ENCODE assay signal across 8 cellular contexts in genomic region chr15:42650208-42651066, GRCh38.
DNase-seq lines count a peak whose midpoint lies in the region; ATAC-seq and TF ChIP-seq lines count a peak whose summit lies in the region.

No MANE protein-coding gene starts in this region.

- H3K4me1 ChIP-seq in Peyer's patch: no peaks in the 10 kb centered on the region
- H3K4me1 ChIP-seq in foreskin keratinocyte: no peaks in the 10 kb centered on the region
- H3K4me1 ChIP-seq in osteoblast (ENCODE audit: insufficient read depth, low read length): peaks cover 3% of the 10 kb centered on the region
- no peaks in the 10 kb centered on the region for H3K4me1 ChIP-seq in upper lobe of right lung

- peak; percentile 85 for DNase-seq in AG20443 (ENCODE audit: low spot score)
- DNase-seq in KBM-7: peak; percentile 90
- DNase-seq in Peyer's patch: peak; percentile 50 to 80 (median 50)
- DNase-seq in activated T-helper 1 cell treated with Interleukin-2 at 50 U/mL for 16 hours (ENCODE audit: low read depth): peak; percentile 6
- DNase-seq in foreskin keratinocyte: peak; percentile 71 to 86
- DNase-seq in osteoblast (ENCODE audit: insufficient read length, low spot score, missing footprints): peak; percentile 70
- DNase-seq in upper lobe of right lung: no peak

- H3K4me2 ChIP-seq in osteoblast (ENCODE audit: insufficient read depth, low read length): no peak overlapping the region

- H3K27ac ChIP-seq in Peyer's patch (no peak overlapping the region), foreskin keratinocyte (no peak overlapping the region), osteoblast (ENCODE audit: low read depth, low read length) (no peak overlapping the region), upper lobe of right lung (no peak overlapping the region)

- no peak overlapping the region for H2AFZ ChIP-seq in osteoblast (ENCODE audit: low read length)

- H3K4me3 ChIP-seq in Peyer's patch (no peak overlapping the region), osteoblast (ENCODE audit: insufficient read depth, low read length) (no peak overlapping the region), upper lobe of right lung (no peak overlapping the region)

- intact Hi-C loops in upper lobe of right lung (cut with DNase I): no loop called here

- H3K36me3 ChIP-seq in Peyer's patch (no peaks in the 10 kb centered on the region), osteoblast (ENCODE audit: insufficient read depth, low read length) (no peaks in the 10 kb centered on the region), upper lobe of right lung (peaks cover 13% of the 10 kb centered on the region)

- H3K79me2 ChIP-seq in osteoblast (ENCODE audit: insufficient read depth, low read length): no peaks in the 10 kb centered on the region

- ATAC-seq in GM18873 (IDR thresholded peaks at IDR 0.05; ENCODE audit: low FRiP score, unreplicated experiment) (peak; percentile 66), foreskin keratinocyte (peak; percentile 89), upper lobe of right lung (peak; percentile 97)

- H3K9me3 ChIP-seq in Peyer's patch (no peaks in the 10 kb centered on the region), osteoblast (ENCODE audit: low read depth, low read length) (no peaks in the 10 kb centered on the region), upper lobe of right lung (no peaks in the 10 kb centered on the region)

- in situ Hi-C loops in KBM-7 (cut with MboI; ENCODE audit: low pct_unique_long_range_greater_than_20kb, low sequenced_read_pairs): no loop called here

- no peak for TF ChIP-seq POLR2A in Peyer's patch (IDR thresholded peaks at IDR 0.05)

- no peaks in the 10 kb centered on the region for H4K20me1 ChIP-seq in osteoblast (ENCODE audit: insufficient read depth, low read length)

- TF ChIP-seq CTCF in Peyer's patch (IDR thresholded peaks at IDR 0.05): peak; percentile 29 to 79 (median 67)
- TF ChIP-seq CTCF in foreskin keratinocyte (conservative IDR thresholded peaks at IDR 0.05): peak; percentile 92
- peak; percentile 95 for TF ChIP-seq CTCF in osteoblast (IDR thresholded peaks at IDR 0.05; ENCODE audit: extremely low read depth, low read depth, low read length)
- TF ChIP-seq CTCF in upper lobe of right lung (IDR thresholded peaks at IDR 0.05): peak; percentile 80

- no peaks in the 10 kb centered on the region for H3K27me3 ChIP-seq in Peyer's patch
- H3K27me3 ChIP-seq in foreskin keratinocyte: no peaks in the 10 kb centered on the region
- H3K27me3 ChIP-seq in osteoblast (ENCODE audit: insufficient read depth, low read length): no peaks in the 10 kb centered on the region
- no peaks in the 10 kb centered on the region for H3K27me3 ChIP-seq in upper lobe of right lung
